In the genomic region with DNA sequence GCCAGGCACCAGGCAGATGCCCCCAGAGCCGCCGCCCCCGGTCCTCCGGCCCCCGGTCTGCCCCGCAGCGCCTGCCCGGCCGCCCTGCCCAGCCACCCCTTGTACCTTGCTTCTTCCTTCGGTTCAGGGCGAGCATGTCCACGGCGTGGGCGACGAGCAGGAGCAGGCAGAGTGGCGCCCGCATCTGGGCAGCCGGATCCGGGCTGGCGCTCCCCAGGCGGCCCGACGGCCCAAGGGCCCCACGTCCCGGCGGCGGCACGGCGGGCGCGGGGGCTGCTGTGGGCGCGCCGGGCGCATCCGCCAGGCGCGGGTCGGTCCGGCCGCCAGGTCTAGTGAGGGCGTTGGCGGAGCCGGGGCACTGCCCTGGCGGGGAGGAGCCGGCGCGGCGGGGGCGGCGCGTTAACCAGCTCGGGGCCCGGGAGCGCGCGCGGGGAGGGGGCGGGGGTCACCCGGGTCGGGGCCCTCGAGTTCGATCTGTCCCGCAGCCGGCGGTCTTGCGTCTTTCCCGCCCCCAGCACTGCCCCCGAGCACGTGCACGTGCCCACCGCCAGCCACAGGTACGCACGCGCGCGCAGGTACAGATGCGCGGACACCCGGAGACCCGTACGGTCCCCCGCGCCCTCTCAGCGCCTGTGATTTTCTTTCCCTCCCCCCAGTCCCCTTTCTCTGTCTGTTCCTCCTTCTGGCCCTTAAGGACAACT, we compare ENCODE assay signal across 12 cellular contexts. TPM values are rescaled to one million over a fixed set of nuclear protein-coding genes. Genes with fewer than 3 reads are reported as not detected.
DNase-seq lines count a peak whose midpoint lies in the region; ATAC-seq and TF ChIP-seq lines count a peak whose summit lies in the region.
"Had no signal": no experiment of that assay in that cellular context is flagged by ENCODE, and none has a peak within 500 bp of the region (broad histone marks: within the 10 kb centered on the region; RNA-seq: fewer than 3 reads in every experiment).

A gene (minus strand): TSS at position 331 of the 701 bp plus-strand sequence. CDS start 147 bp downstream, at position 184.

- H3K27ac Mint-ChIP-seq in Caco-2 (ENCODE audit: unreplicated experiment) = no peak within 1 kb of the TSS
- H3K27ac Mint-ChIP-seq in chondrocyte (ENCODE audit: unreplicated experiment) = no peak within 1 kb of the TSS
- peak within 1 kb of the TSS in 2 of 10 donors; percentile 6 to 53 for H3K27ac Mint-ChIP-seq in naive thymus-derived CD8-positive, alpha-beta T cell

- H3K27me3 Mint-ChIP-seq in Caco-2 (ENCODE audit: insufficient read depth, unreplicated experiment) (peaks cover 22% of the 10 kb centered on the region), chondrocyte (ENCODE audit: low read depth) (peaks cover 57% of the 10 kb centered on the region)
- H3K27me3 Mint-ChIP-seq in naive thymus-derived CD8-positive, alpha-beta T cell = peaks cover 22 to 63% (median 44%) of the 10 kb centered on the region in 5 donors

- H3K9me3 Mint-ChIP-seq in Caco-2 (ENCODE audit: unreplicated experiment) (no peaks in the 10 kb centered on the region), chondrocyte (ENCODE audit: low read depth) (no peaks in the 10 kb centered on the region)
- no peaks in the 10 kb centered on the region for H3K9me3 Mint-ChIP-seq in naive thymus-derived CD8-positive, alpha-beta T cell

- no peak for ATAC-seq in naive thymus-derived CD8-positive, alpha-beta T cell
- no peak for ATAC-seq in GM21529 (IDR thresholded peaks at IDR 0.05; ENCODE audit: unreplicated experiment)

- no peak within 1 kb of the TSS for H3K27ac ChIP-seq in HUES48 (ENCODE audit: low read depth, low read length)
- H3K27ac ChIP-seq: dorsolateral prefrontal cortex had no signal

- no peaks in the 10 kb centered on the region for H3K9me3 ChIP-seq in Caco-2
- no peaks in the 10 kb centered on the region for H3K9me3 ChIP-seq in HUES48 (ENCODE audit: control insufficient read depth, insufficient read depth, low read length)

- H3K4me3 ChIP-seq in Caco-2 (ENCODE audit: low read depth, low read length) (peak within 1 kb of the TSS; percentile 46), HUES48 (ENCODE audit: low read depth, low read length) (peak within 1 kb of the TSS; percentile 64)

- H3K36me3 ChIP-seq in Caco-2 (ENCODE audit: control insufficient read depth, insufficient read depth, low read length) (no peaks in the 10 kb centered on the region), HUES48 (ENCODE audit: control insufficient read depth, insufficient read depth, low read length) (no peaks in the 10 kb centered on the region)

- intact Hi-C loops in Caco-2 (cut with micrococcal nuclease; ENCODE audit: unreplicated experiment) = loop anchor here (10.0 kb wide), 1 partner anchor 103 kb away; no protein-coding TSS in a partner anchor

- H3K27me3 ChIP-seq in Caco-2 (replicated peaks; ENCODE audit: control insufficient read depth, insufficient read depth, low read length) (peaks cover 4% of the 10 kb centered on the region), HUES48 (ENCODE audit: control insufficient read depth, insufficient read depth, low read length) (peaks cover 28% of the 10 kb centered on the region)

- CTCF ChIA-PET in Caco-2 (lab: Charles Lee) = no interaction called here

- H3K36me3 Mint-ChIP-seq in Caco-2 (ENCODE audit: insufficient read depth, unreplicated experiment) (no peaks in the 10 kb centered on the region), chondrocyte (ENCODE audit: low read depth) (peaks cover 5% of the 10 kb centered on the region)
- H3K36me3 Mint-ChIP-seq in naive thymus-derived CD8-positive, alpha-beta T cell = no peaks in the 10 kb centered on the region

- peaks cover 5% of the 10 kb centered on the region; the same call in 1 of the 2 replicates for H3K4me1 ChIP-seq in Caco-2
- peaks cover 3% of the 10 kb centered on the region; the same call in 1 of the 2 replicates for H3K4me1 ChIP-seq in HUES48 (ENCODE audit: control insufficient read depth, insufficient read depth, low read length)

- H3K4me1 Mint-ChIP-seq in Caco-2 (ENCODE audit: low read depth, unreplicated experiment) (peaks cover 16% of the 10 kb centered on the region), chondrocyte (ENCODE audit: low read depth) (peaks cover 6% of the 10 kb centered on the region)
- H3K4me1 Mint-ChIP-seq in naive thymus-derived CD8-positive, alpha-beta T cell = peaks cover 6 to 11% (median 8%) of the 10 kb centered on the region in 4 donors

- no TSS peak for BruUV-seq in Caco-2 (replicated peaks; lab: Mats Ljungman, UMichigan)

- DNase-seq in Caco-2 (peak in 1 of 2 experiments; percentile 28), chondrocyte (ENCODE audit: low spot score) (no peak), GOT3 (lab: John Stamatoyannopoulos, UW) (no peak), NCI-H524 treated with DMSO at 0.1 percent for 48 hours (lab: John Stamatoyannopoulos, UW) (no peak)
- no peak for DNase-seq in naive thymus-derived CD8-positive, alpha-beta T cell
- no peak for DNase-seq in stimulated activated CD4-positive, alpha-beta T cell treated with anti-CD3 and anti-CD28 coated beads, Interleukin-4, amount 100 ng/mL, for 24 hours
- DNase-seq: GF-D8, kidney had no signal

- POLR2A ChIA-PET in Caco-2 (lab: Charles Lee) = interaction anchor here (0.6 kb wide), 1 partner anchor 21 kb away, joined by 4 read pairs; no protein-coding TSS in a partner anchor
- POLR2A ChIA-PET in naive thymus-derived CD8-positive, alpha-beta T cell (lab: Charles Lee) = no interaction called here

- TF ChIP-seq CTCF in Caco-2 (IDR thresholded peaks at IDR 0.05; ENCODE audit: insufficient read depth in 1 of 2, low read depth in 1 of 2, low read length in 1 of 2, severe bottlenecking in 1 of 2, unreplicated experiment in 1 of 2) (no peak), chondrocyte (IDR thresholded peaks at IDR 0.05) (no peak)

- H3K4me3 Mint-ChIP-seq in Caco-2 (ENCODE audit: unreplicated experiment) (peak within 1 kb of the TSS; percentile 90), chondrocyte (ENCODE audit: unreplicated experiment) (peak within 1 kb of the TSS; percentile 60)
- H3K4me3 Mint-ChIP-seq in naive thymus-derived CD8-positive, alpha-beta T cell = peak within 1 kb of the TSS in 9 of 10 donors; percentile 22 to 84 (median 63)

- H3K9ac ChIP-seq in HUES48 (ENCODE audit: low read depth, low read length) = peak within 1 kb of the TSS; percentile 63; the same call in 1 of the 2 replicates

RNA-seq across cellular contexts. Expression of the gene that starts here (rescaled TPM):
- 0.26 and 0.41 TPM in 2 replicates for total RNA-seq in Caco-2 (2022)
- total RNA-seq in chondrocyte = 0.19 TPM in 1 of 3 replicates, not detected in the others
- total RNA-seq in naive thymus-derived CD8-positive, alpha-beta T cell = under 1 TPM; 0.44 to 0.70 TPM
- not detected for polyA plus RNA-seq in naive thymus-derived CD8-positive, alpha-beta T cell
- total RNA-seq: skeletal muscle tissue had no signal
